Comparison of ENCODE assay signal across 1 cellular context in the genomic region with DNA sequence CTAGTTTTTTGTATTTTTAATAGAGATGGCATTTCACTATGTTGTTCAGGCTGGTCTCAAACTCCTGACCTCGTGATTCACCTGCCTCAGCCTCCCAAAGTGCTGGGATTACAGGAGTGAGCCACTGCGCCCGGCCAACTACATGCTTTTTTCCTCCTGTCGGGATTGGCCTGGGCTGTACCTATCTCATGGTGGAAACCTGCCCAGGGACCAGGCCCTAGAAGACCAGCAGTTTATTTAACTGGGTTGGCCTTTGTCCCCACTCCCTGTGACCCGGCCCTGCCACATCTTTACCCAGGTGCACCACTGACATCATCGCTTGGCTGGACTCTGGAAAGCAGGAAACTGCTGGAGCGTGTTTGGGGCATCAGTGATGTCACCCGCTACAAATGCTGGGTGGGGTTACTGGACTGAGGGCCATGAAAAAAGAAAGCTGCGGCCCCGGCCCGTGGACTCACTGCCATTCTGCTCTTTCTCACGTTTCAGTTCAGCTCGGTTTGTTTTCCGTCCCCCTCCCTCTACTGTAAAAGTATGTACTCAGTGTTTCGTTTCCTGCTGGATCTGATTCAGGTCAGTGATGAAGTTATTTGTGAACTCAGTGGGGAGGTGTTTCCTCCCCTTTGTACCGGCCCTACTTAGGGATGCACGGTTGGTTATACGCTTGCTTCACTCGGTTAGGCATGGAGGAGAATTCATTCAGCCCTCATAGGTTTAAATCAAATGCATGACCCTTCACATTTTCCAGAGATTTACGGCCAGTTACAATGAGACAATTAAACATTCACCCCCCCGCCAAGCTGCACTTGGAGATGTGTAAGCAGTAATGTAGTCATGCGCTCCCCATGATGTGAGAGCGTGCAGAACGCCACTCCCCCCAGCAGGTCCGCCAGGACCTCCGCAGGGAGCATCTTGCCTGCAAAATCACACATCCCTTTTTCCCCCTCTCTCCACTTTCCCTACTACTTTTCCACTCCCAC.
TF ChIP-seq lines count a peak whose summit lies in the region.

No MANE protein-coding gene starts in this region.

TF ChIP-seq in WTC11, 78 proteins besides CTCF, POLR2A, EP300 and RAD21 (continued from another document):
- TF ChIP-seq, protein P1, sequence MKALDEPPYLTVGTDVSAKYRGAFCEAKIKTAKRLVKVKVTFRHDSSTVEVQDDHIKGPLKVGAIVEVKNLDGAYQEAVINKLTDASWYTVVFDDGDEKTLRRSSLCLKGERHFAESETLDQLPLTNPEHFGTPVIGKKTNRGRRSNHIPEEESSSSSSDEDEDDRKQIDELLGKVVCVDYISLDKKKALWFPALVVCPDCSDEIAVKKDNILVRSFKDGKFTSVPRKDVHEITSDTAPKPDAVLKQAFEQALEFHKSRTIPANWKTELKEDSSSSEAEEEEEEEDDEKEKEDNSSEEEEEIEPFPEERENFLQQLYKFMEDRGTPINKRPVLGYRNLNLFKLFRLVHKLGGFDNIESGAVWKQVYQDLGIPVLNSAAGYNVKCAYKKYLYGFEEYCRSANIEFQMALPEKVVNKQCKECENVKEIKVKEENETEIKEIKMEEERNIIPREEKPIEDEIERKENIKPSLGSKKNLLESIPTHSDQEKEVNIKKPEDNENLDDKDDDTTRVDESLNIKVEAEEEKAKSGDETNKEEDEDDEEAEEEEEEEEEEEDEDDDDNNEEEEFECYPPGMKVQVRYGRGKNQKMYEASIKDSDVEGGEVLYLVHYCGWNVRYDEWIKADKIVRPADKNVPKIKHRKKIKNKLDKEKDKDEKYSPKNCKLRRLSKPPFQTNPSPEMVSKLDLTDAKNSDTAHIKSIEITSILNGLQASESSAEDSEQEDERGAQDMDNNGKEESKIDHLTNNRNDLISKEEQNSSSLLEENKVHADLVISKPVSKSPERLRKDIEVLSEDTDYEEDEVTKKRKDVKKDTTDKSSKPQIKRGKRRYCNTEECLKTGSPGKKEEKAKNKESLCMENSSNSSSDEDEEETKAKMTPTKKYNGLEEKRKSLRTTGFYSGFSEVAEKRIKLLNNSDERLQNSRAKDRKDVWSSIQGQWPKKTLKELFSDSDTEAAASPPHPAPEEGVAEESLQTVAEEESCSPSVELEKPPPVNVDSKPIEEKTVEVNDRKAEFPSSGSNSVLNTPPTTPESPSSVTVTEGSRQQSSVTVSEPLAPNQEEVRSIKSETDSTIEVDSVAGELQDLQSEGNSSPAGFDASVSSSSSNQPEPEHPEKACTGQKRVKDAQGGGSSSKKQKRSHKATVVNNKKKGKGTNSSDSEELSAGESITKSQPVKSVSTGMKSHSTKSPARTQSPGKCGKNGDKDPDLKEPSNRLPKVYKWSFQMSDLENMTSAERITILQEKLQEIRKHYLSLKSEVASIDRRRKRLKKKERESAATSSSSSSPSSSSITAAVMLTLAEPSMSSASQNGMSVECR (CRISPR knock-in tag; IDR thresholded peaks at IDR 0.05; ENCODE audit: borderline replicate concordance) = no peak
- no peak for TF ChIP-seq CREM (CRISPR knock-in tag; IDR thresholded peaks at IDR 0.05)
